Comparison of ENCODE assay signal across 1 cellular context in the genomic region with DNA sequence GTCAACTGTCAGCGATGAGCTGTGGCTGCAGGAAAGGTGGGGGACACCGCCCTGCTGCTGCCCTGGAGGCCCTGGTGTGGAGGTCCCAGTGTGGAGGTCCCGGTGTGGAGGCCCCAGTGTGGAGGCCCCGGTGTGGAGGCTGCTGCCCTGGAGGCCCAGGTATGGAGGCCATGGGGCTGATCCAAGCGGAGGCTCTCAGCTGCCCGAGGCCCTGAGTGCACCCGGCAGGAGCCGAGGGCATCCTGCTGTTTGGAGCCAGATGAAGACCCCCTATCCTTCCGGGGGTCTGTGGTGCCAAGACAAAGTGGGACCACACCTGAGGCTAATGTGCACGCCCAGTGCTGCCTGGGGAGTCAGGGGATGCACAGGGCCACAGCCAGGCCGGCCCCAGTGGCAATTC.
TF ChIP-seq lines count a peak whose summit lies in the region.

No MANE protein-coding gene starts in this region.

TF ChIP-seq in H1, 55 proteins besides CTCF, POLR2A, EP300 and RAD21:
- TF ChIP-seq BACH1 (IDR thresholded peaks at IDR 0.05; ENCODE audit: low read length) (no peak), CEBPB (IDR thresholded peaks at IDR 0.05; ENCODE audit: low read depth, low read length) (no peak), CHD7 (IDR thresholded peaks at IDR 0.05; ENCODE audit: insufficient replicate concordance, low read length) (no peak), SP1 (IDR thresholded peaks at IDR 0.05; ENCODE audit: low read depth, low read length) (no peak), SRF (IDR thresholded peaks at IDR 0.05; ENCODE audit: low read depth, low read length) (no peak), HDAC2 (IDR thresholded peaks at IDR 0.05; ENCODE audit: borderline replicate concordance in 1 of 2, low read depth in 2 of 2, low read length in 2 of 2) (no peak)
- TF ChIP-seq, protein P1, sequence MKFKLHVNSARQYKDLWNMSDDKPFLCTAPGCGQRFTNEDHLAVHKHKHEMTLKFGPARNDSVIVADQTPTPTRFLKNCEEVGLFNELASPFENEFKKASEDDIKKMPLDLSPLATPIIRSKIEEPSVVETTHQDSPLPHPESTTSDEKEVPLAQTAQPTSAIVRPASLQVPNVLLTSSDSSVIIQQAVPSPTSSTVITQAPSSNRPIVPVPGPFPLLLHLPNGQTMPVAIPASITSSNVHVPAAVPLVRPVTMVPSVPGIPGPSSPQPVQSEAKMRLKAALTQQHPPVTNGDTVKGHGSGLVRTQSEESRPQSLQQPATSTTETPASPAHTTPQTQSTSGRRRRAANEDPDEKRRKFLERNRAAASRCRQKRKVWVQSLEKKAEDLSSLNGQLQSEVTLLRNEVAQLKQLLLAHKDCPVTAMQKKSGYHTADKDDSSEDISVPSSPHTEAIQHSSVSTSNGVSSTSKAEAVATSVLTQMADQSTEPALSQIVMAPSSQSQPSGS (IDR thresholded peaks at IDR 0.05; ENCODE audit: low read length), result no peak
- TF ChIP-seq, protein P2, sequence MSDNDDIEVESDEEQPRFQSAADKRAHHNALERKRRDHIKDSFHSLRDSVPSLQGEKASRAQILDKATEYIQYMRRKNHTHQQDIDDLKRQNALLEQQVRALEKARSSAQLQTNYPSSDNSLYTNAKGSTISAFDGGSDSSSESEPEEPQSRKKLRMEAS (IDR thresholded peaks at IDR 0.05), result no peak
